Comparison of ENCODE assay signal across 24 cellular contexts in genomic region chr15:70033109-70033508, GRCh38.
DNase-seq lines count a peak whose midpoint lies in the region; ATAC-seq, FAIRE-seq and TF ChIP-seq lines count a peak whose summit lies in the region.
"Had no signal": no experiment of that assay in that cellular context is flagged by ENCODE, and none has a peak within 500 bp of the region (broad histone marks: within the 10 kb centered on the region; RNA-seq: fewer than 3 reads in every experiment).

No MANE protein-coding gene starts in this region.

- H3K4ac ChIP-seq in trophoblast cell (ENCODE audit: low read depth, low read length) = no peak overlapping the region

- H4K8ac ChIP-seq in trophoblast cell (ENCODE audit: low read depth, low read length) = no peak overlapping the region

- no peak overlapping the region for H3K14ac ChIP-seq in trophoblast cell (ENCODE audit: low read length)

- H2AFZ ChIP-seq in astrocyte (ENCODE audit: low read depth, low read length) = no peak overlapping the region
- no peak overlapping the region for H2AFZ ChIP-seq in trophoblast cell (ENCODE audit: insufficient read depth, low read length, poor library complexity)
- H2AFZ ChIP-seq in hepatocyte = no peak overlapping the region

- POLR2A ChIA-PET in HEK293 (lab: Yijun Ruan, JAX) = interaction anchor here (0.8 to 2.0 kb wide), 3 partner anchors 8 to 65 kb away, joined by 3 to 6 read pairs (median 5); partner anchors contain the start of gene TLE3

- no peak overlapping the region for H3K27ac Mint-ChIP-seq in astrocyte (ENCODE audit: unreplicated experiment)
- H3K27ac Mint-ChIP-seq: activated CD4-positive, alpha-beta T cell treated with anti-CD3 and anti-CD28 coated beads, Interleukin-2, amount 10 ng/mL, durations not matched to agents 24 days and 14 days; activated CD8-positive, alpha-beta memory T cell treated with anti-CD3 and anti-CD28 coated beads, Interleukin-2, amount 10 ng/mL, durations not matched to agents 7 days and 5 days; activated T-helper 1 cell treated with anti-CD3 and anti-CD28 coated beads, Interleukin-12 subunit alpha, Interleukin-12 subunit beta, Interleukin-2, Interleukin-4 antibody, amounts not matched to agents 30 ng/mL and 10 ng/mL and 1 ng/mL, durations not matched to agents 14 hours and 24 hours and 36 hours; stimulated activated naive CD8-positive, alpha-beta T cell treated with anti-CD3 and anti-CD28 coated beads, Interleukin-15, Interleukin-2, amounts not matched to agents 100 ng/mL and 50 ng/mL, for 24 hours had no signal

- H3K4me1 ChIP-seq in HEK293 (ENCODE audit: control insufficient read depth, insufficient read depth, low read length) (peaks cover 19% of the 10 kb centered on the region), astrocyte (ENCODE audit: insufficient read depth, low read length) (peaks cover 10% of the 10 kb centered on the region), trophoblast cell (ENCODE audit: control insufficient read depth in 1 of 2, insufficient read depth in 2 of 2, low read length in 2 of 2) (no peaks in the 10 kb centered on the region), hepatocyte (ENCODE audit: insufficient read depth) (no peaks in the 10 kb centered on the region)
- H3K4me1 ChIP-seq: transverse colon had no signal

- H3K27ac ChIP-seq in HEK293 (ENCODE audit: extremely low read depth, low read depth, low read length) (peak overlapping the region; percentile 59; the same call in 1 of the 2 replicates), astrocyte (ENCODE audit: low read depth, low read length) (no peak overlapping the region), trophoblast cell (ENCODE audit: low read depth, low read length) (no peak overlapping the region), hepatocyte (no peak overlapping the region)
- H3K27ac ChIP-seq: 22Rv1, brain microvascular endothelial cell, KMS-11, skin epidermis, transverse colon had no signal

- H3K27me3 ChIP-seq in astrocyte (ENCODE audit: insufficient read depth, low read length) (peaks cover 25% of the 10 kb centered on the region), trophoblast cell (ENCODE audit: insufficient read depth, low read length) (no peaks in the 10 kb centered on the region), hepatocyte (no peaks in the 10 kb centered on the region)

- no peak for ATAC-seq in HG03108 (IDR thresholded peaks at IDR 0.05; ENCODE audit: unreplicated experiment)
- no peak for ATAC-seq in GM18498 (IDR thresholded peaks at IDR 0.05; ENCODE audit: unreplicated experiment)
- ATAC-seq: activated CD8-positive, alpha-beta memory T cell treated with anti-CD3 and anti-CD28 coated beads, Interleukin-2, amount 10 ng/mL, durations not matched to agents 7 days and 5 days; PC-3 had no signal

- DNase-seq in DMS 273 (lab: John Stamatoyannopoulos, UW; ENCODE audit: unreplicated experiment) (peak; percentile 22), DMS 273 treated with DMSO at 0.1 percent for 48 hours (lab: John Stamatoyannopoulos, UW) (no peak), astrocyte (ENCODE audit: low read depth) (no peak), trophoblast cell (peak; percentile 68 to 74), hepatocyte (ENCODE audit: low spot score) (no peak)
- DNase-seq: activated CD4-positive, alpha-beta T cell treated with anti-CD3 and anti-CD28 coated beads, Interleukin-2, amount 10 ng/mL, durations not matched to agents 24 days and 14 days; activated CD8-positive, alpha-beta memory T cell treated with anti-CD3 and anti-CD28 coated beads, Interleukin-2, amount 10 ng/mL, durations not matched to agents 7 days and 5 days; HCEC 1CT; left ventricle myocardium superior; NCI-H226; PC-3; stimulated activated CD4-positive, alpha-beta T cell treated with anti-CD3 and anti-CD28 coated beads, Interleukin-4, amount 100 ng/mL, for 1 hour; T-helper 1 cell; transverse colon had no signal

- no peak overlapping the region for H3K4me3 Mint-ChIP-seq in astrocyte (ENCODE audit: unreplicated experiment)
- H3K4me3 Mint-ChIP-seq: activated CD4-positive, alpha-beta T cell treated with anti-CD3 and anti-CD28 coated beads, Interleukin-2, amount 10 ng/mL, durations not matched to agents 24 days and 14 days; activated CD8-positive, alpha-beta memory T cell treated with anti-CD3 and anti-CD28 coated beads, Interleukin-2, amount 10 ng/mL, durations not matched to agents 7 days and 5 days; activated T-helper 1 cell treated with anti-CD3 and anti-CD28 coated beads, Interleukin-12 subunit alpha, Interleukin-12 subunit beta, Interleukin-2, Interleukin-4 antibody, amounts not matched to agents 30 ng/mL and 10 ng/mL and 1 ng/mL, durations not matched to agents 14 hours and 24 hours and 36 hours; stimulated activated naive CD8-positive, alpha-beta T cell treated with anti-CD3 and anti-CD28 coated beads, Interleukin-15, Interleukin-2, amounts not matched to agents 100 ng/mL and 50 ng/mL, for 24 hours had no signal

- no peak overlapping the region for H2BK120ac ChIP-seq in trophoblast cell (ENCODE audit: insufficient read depth, low read length, poor library complexity)

- no peak overlapping the region for H2BK12ac ChIP-seq in trophoblast cell (ENCODE audit: low read length)

- H3K4me1 Mint-ChIP-seq in astrocyte (ENCODE audit: low read depth, unreplicated experiment) = no peaks in the 10 kb centered on the region
- H3K4me1 Mint-ChIP-seq: activated CD4-positive, alpha-beta T cell treated with anti-CD3 and anti-CD28 coated beads, Interleukin-2, amount 10 ng/mL, durations not matched to agents 24 days and 14 days; activated CD8-positive, alpha-beta memory T cell treated with anti-CD3 and anti-CD28 coated beads, Interleukin-2, amount 10 ng/mL, durations not matched to agents 7 days and 5 days had no signal

- no peaks in the 10 kb centered on the region for H3K79me1 ChIP-seq in trophoblast cell (ENCODE audit: low read length)

- TF ChIP-seq CTCF in HEK293 (tag by site-specific recombination; IDR thresholded peaks at IDR 0.05) = no peak
- no peak for TF ChIP-seq CTCF in astrocyte (IDR thresholded peaks at IDR 0.05; ENCODE audit: insufficient read depth, low read depth, low read length)
- no peak for TF ChIP-seq CTCF in hepatocyte (IDR thresholded peaks at IDR 0.05; ENCODE audit: poor library complexity)

- H3K9me3 ChIP-seq in HEK293 (ENCODE audit: control insufficient read depth, insufficient read depth, low read depth, low read length) = no peaks in the 10 kb centered on the region
- no peaks in the 10 kb centered on the region for H3K9me3 ChIP-seq in astrocyte (ENCODE audit: insufficient read depth, low read depth, low read length)
- peaks cover 4% of the 10 kb centered on the region for H3K9me3 ChIP-seq in trophoblast cell (ENCODE audit: insufficient read depth, low read depth, low read length)
- no peaks in the 10 kb centered on the region for H3K9me3 ChIP-seq in hepatocyte (ENCODE audit: low read depth)
- H3K9me3 ChIP-seq: transverse colon had no signal

- FAIRE-seq in astrocyte (lab: Jason Lieb, UNC) = no peak
- FAIRE-seq: colon had no signal

- H3K79me2 ChIP-seq in astrocyte (ENCODE audit: insufficient read depth, low read length) (no peaks in the 10 kb centered on the region), trophoblast cell (ENCODE audit: control insufficient read depth, insufficient read depth, low read length, poor library complexity) (no peaks in the 10 kb centered on the region), hepatocyte (no peaks in the 10 kb centered on the region)

- H3K18ac ChIP-seq in trophoblast cell (ENCODE audit: low read length) = no peak overlapping the region

- H3K9ac ChIP-seq in astrocyte (ENCODE audit: low read length) (no peak overlapping the region), trophoblast cell (ENCODE audit: low read length) (no peak overlapping the region)
- H3K9ac ChIP-seq: KMS-11 had no signal

- H2BK5ac ChIP-seq in trophoblast cell (ENCODE audit: low read depth, low read length, poor library complexity) = no peak overlapping the region

- no peaks in the 10 kb centered on the region for H3K9me3 Mint-ChIP-seq in astrocyte (ENCODE audit: unreplicated experiment)
- H3K9me3 Mint-ChIP-seq: activated CD4-positive, alpha-beta T cell treated with anti-CD3 and anti-CD28 coated beads, Interleukin-2, amount 10 ng/mL, durations not matched to agents 24 days and 14 days; activated T-helper 1 cell treated with anti-CD3 and anti-CD28 coated beads, Interleukin-12 subunit alpha, Interleukin-12 subunit beta, Interleukin-2, Interleukin-4 antibody, amounts not matched to agents 30 ng/mL and 10 ng/mL and 1 ng/mL, durations not matched to agents 14 hours and 24 hours and 36 hours; stimulated activated naive CD8-positive, alpha-beta T cell treated with anti-CD3 and anti-CD28 coated beads, Interleukin-15, Interleukin-2, amounts not matched to agents 100 ng/mL and 50 ng/mL, for 24 hours had no signal

- H3K9me2 ChIP-seq in hepatocyte (replicated peaks; ENCODE audit: insufficient read depth) = no peaks in the 10 kb centered on the region

- WGBS in trophoblast cell (ENCODE audit: extremely low coverage, insufficient coverage, insufficient read length) = no CpG with 5 or more reads among the region's 10 CpGs
- WGBS in hepatocyte (ENCODE audit: low lambda C conversion rate, missing lambda C conversion rate) = 92% methylated on average over 10 of the region's 10 CpGs

- no peak overlapping the region for H4K91ac ChIP-seq in trophoblast cell (ENCODE audit: low read depth, low read length)

- H4K12ac ChIP-seq in trophoblast cell (ENCODE audit: low read depth, low read length) = no peak overlapping the region

- H3K4me3 ChIP-seq in HEK293 (ENCODE audit: low read depth, low read length) (no peak overlapping the region), astrocyte (ENCODE audit: insufficient read depth, low read depth, low read length) (no peak overlapping the region), trophoblast cell (ENCODE audit: low read depth, low read length) (no peak overlapping the region), hepatocyte (no peak overlapping the region)
- H3K4me3 ChIP-seq: skin epidermis, transverse colon had no signal

- H4K20me1 ChIP-seq in astrocyte (ENCODE audit: insufficient read depth, low read length) = no peaks in the 10 kb centered on the region
- H4K20me1 ChIP-seq in hepatocyte (ENCODE audit: insufficient read depth, poor library complexity, severe bottlenecking) = no peaks in the 10 kb centered on the region

- no peaks in the 10 kb centered on the region for H3K36me3 Mint-ChIP-seq in astrocyte (ENCODE audit: low read depth, unreplicated experiment)
- H3K36me3 Mint-ChIP-seq: activated CD8-positive, alpha-beta memory T cell treated with anti-CD3 and anti-CD28 coated beads, Interleukin-2, amount 10 ng/mL, durations not matched to agents 7 days and 5 days had no signal

- peaks cover 77% of the 10 kb centered on the region for H3K27me3 Mint-ChIP-seq in astrocyte (ENCODE audit: low read depth, unreplicated experiment)
- H3K27me3 Mint-ChIP-seq: stimulated activated naive CD8-positive, alpha-beta T cell treated with anti-CD3 and anti-CD28 coated beads, Interleukin-15, Interleukin-2, amounts not matched to agents 100 ng/mL and 50 ng/mL, for 24 hours had no signal

- no peak overlapping the region for H3K23ac ChIP-seq in trophoblast cell (ENCODE audit: low read length)

- CTCF ChIA-PET in HEK293 (lab: Yijun Ruan, JAX) = interaction anchor here (0.7 kb wide), 1 partner anchor 179 kb away, joined by 3 read pairs; no protein-coding TSS in a partner anchor

- H2AK5ac ChIP-seq in trophoblast cell (ENCODE audit: low read length) = no peak overlapping the region

- peak overlapping the region; percentile 71 for H3K4me2 ChIP-seq in astrocyte (ENCODE audit: low read length)
- H3K4me2 ChIP-seq in trophoblast cell (ENCODE audit: low read length) = no peak overlapping the region
- no peak overlapping the region for H3K4me2 ChIP-seq in hepatocyte
- H3K4me2 ChIP-seq: KMS-11 had no signal

- H3K36me3 ChIP-seq in HEK293 (ENCODE audit: control insufficient read depth in 2 of 2, insufficient read depth in 1 of 2, low read length in 2 of 2) (no peaks in the 10 kb centered on the region), astrocyte (ENCODE audit: insufficient read depth, low read length) (no peaks in the 10 kb centered on the region), trophoblast cell (ENCODE audit: control insufficient read depth in 1 of 2, insufficient read depth in 2 of 2, low read length in 2 of 2) (no peaks in the 10 kb centered on the region), hepatocyte (replicated peaks; ENCODE audit: insufficient read depth, low read depth) (no peaks in the 10 kb centered on the region)
- H3K36me3 ChIP-seq: brain microvascular endothelial cell, transverse colon had no signal

Comparison
In these comparisons a context has a peak if more than half of its experiments do, and no peak if none do; other contexts are left out.
1. DNase-seq: peak in DMS 273 (single experiment) and trophoblast cell (2 of 2); none in DMS 273 treated with DMSO at 0.1 percent for 48 hours (single experiment), astrocyte (single experiment) and hepatocyte (single experiment).